1 cellular context compared by ENCODE assay signal in the genomic region with DNA sequence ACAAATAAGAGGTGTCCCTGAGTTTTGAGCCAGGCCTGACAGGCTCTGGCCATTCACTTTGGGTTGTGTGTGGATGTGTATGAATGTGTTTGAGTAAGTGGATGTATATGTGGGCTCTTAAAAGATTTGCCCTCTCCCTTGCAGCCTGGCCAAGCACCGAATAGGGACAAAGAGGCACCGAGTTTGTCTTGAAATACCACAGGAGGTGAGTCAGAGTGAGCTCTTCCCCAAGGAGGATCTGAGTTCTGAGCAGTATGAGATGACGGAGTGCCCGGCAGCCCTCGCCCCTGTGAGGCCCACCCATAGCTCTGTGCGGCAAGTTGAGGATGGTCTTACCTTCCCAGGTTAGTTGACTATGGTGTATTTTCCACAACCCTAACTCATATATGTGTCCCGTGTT.
TF ChIP-seq lines count a peak whose summit lies in the region.

No MANE protein-coding gene starts in this region.

TF ChIP-seq in GM23338, 12 proteins besides CTCF, POLR2A, EP300 and RAD21 (continued from another document):
- TF ChIP-seq, protein P1, sequence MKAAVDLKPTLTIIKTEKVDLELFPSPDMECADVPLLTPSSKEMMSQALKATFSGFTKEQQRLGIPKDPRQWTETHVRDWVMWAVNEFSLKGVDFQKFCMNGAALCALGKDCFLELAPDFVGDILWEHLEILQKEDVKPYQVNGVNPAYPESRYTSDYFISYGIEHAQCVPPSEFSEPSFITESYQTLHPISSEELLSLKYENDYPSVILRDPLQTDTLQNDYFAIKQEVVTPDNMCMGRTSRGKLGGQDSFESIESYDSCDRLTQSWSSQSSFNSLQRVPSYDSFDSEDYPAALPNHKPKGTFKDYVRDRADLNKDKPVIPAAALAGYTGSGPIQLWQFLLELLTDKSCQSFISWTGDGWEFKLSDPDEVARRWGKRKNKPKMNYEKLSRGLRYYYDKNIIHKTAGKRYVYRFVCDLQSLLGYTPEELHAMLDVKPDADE (IDR thresholded peaks at IDR 0.05): no peak
- TF ChIP-seq ZNF114 (CRISPR knock-in tag; IDR thresholded peaks at IDR 0.05) (no peak), JUNB (IDR thresholded peaks at IDR 0.05; ENCODE audit: unreplicated experiment) (no peak), ZNF331 (CRISPR knock-in tag; IDR thresholded peaks at IDR 0.05; ENCODE audit: low read depth) (no peak)
- TF ChIP-seq, protein P2, sequence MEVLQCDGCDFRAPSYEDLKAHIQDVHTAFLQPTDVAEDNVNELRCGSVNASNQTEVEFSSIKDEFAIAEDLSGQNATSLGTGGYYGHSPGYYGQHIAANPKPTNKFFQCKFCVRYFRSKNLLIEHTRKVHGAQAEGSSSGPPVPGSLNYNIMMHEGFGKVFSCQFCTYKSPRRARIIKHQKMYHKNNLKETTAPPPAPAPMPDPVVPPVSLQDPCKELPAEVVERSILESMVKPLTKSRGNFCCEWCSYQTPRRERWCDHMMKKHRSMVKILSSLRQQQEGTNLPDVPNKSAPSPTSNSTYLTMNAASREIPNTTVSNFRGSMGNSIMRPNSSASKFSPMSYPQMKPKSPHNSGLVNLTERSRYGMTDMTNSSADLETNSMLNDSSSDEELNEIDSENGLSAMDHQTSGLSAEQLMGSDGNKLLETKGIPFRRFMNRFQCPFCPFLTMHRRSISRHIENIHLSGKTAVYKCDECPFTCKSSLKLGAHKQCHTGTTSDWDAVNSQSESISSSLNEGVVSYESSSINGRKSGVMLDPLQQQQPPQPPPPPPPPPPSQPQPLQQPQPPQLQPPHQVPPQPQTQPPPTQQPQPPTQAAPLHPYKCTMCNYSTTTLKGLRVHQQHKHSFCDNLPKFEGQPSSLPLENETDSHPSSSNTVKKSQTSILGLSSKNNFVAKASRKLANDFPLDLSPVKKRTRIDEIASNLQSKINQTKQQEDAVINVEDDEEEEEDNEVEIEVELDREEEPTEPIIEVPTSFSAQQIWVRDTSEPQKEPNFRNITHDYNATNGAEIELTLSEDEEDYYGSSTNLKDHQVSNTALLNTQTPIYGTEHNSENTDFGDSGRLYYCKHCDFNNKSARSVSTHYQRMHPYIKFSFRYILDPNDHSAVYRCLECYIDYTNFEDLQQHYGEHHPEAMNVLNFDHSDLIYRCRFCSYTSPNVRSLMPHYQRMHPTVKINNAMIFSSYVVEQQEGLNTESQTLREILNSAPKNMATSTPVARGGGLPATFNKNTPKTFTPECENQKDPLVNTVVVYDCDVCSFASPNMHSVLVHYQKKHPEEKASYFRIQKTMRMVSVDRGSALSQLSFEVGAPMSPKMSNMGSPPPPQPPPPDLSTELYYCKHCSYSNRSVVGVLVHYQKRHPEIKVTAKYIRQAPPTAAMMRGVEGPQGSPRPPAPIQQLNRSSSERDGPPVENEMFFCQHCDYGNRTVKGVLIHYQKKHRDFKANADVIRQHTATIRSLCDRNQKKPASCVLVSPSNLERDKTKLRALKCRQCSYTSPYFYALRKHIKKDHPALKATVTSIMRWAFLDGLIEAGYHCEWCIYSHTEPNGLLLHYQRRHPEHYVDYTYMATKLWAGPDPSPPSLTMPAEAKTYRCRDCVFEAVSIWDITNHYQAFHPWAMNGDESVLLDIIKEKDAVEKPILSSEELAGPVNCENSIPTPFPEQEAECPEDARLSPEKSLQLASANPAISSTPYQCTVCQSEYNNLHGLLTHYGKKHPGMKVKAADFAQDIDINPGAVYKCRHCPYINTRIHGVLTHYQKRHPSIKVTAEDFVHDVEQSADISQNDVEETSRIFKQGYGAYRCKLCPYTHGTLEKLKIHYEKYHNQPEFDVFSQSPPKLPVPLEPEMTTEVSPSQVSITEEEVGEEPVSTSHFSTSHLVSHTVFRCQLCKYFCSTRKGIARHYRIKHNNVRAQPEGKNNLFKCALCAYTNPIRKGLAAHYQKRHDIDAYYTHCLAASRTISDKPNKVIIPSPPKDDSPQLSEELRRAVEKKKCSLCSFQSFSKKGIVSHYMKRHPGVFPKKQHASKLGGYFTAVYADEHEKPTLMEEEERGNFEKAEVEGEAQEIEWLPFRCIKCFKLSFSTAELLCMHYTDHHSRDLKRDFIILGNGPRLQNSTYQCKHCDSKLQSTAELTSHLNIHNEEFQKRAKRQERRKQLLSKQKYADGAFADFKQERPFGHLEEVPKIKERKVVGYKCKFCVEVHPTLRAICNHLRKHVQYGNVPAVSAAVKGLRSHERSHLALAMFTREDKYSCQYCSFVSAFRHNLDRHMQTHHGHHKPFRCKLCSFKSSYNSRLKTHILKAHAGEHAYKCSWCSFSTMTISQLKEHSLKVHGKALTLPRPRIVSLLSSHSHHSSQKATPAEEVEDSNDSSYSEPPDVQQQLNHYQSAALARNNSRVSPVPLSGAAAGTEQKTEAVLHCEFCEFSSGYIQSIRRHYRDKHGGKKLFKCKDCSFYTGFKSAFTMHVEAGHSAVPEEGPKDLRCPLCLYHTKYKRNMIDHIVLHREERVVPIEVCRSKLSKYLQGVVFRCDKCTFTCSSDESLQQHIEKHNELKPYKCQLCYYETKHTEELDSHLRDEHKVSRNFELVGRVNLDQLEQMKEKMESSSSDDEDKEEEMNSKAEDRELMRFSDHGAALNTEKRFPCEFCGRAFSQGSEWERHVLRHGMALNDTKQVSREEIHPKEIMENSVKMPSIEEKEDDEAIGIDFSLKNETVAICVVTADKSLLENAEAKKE (CRISPR knock-in tag; IDR thresholded peaks at IDR 0.05): no peak
